Comparison of ENCODE assay signal across 9 cellular contexts in the genomic region with DNA sequence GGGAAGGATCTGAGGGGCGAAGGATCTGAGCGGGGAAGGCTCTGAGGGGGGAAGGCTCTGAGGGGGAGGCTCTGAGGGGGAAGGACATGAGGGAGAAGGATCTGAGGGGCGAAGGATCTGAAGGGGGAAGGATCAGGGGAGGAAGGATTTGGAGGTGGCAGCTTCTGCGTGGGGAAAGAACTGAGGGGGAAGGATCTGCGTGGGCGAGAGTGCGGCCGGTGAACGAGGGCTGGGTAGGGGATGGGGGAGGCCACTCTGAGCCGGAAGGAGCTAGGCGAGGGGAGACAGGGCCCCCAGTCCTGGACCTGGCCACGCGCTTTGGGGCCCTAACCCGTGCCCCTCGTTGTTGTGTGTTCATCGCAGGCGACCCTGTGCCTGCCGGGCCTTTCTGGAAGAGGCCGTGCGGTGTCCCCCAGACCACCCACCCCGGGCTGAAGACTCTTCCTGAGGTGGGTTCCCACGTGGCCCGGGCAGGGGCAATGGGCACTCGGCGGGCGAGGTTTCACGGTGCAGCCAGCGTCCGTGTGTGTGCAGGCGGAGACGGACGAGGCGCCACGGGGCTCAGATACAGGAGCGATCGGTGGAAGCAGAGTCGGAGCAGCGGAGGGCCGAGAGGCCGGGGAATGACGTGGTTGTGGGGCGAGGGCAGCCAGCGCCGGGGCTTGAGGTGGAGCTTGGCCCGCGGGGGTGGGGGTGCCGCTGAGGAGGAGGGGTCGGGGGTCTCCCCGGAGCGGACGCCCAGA. TPM values are rescaled to one million over a fixed set of nuclear protein-coding genes. Genes with fewer than 3 reads are reported as not detected.
DNase-seq lines count a peak whose midpoint lies in the region; ATAC-seq and TF ChIP-seq lines count a peak whose summit lies in the region.
"Had no signal": no experiment of that assay in that cellular context is flagged by ENCODE, and none has a peak within 500 bp of the region (broad histone marks: within the 10 kb centered on the region; RNA-seq: fewer than 3 reads in every experiment).

No MANE protein-coding gene starts in this region.

- CTCF ChIA-PET in activated naive CD4-positive, alpha-beta T cell treated with anti-CD3 and anti-CD28 coated beads for 36 hours (lab: Charles Lee), result interaction anchor here (0.8 kb wide), 1 partner anchor 28 kb away, joined by 4 read pairs; no protein-coding TSS in a partner anchor

- no peaks in the 10 kb centered on the region for H3K9me3 Mint-ChIP-seq in activated naive CD4-positive, alpha-beta T cell treated with anti-CD3 and anti-CD28 coated beads for 36 hours
- peaks cover 9 to 28% (median 20%) of the 10 kb centered on the region in 5 experiments for H3K9me3 Mint-ChIP-seq in brain

- peaks cover 13% of the 10 kb centered on the region for H3K27me3 Mint-ChIP-seq in activated naive CD4-positive, alpha-beta T cell treated with anti-CD3 and anti-CD28 coated beads for 36 hours (ENCODE audit: low read depth)
- H3K27me3 Mint-ChIP-seq in brain, result peaks cover 47% of the 10 kb centered on the region

- TF ChIP-seq EP300 in transverse colon (IDR thresholded peaks at IDR 0.05; ENCODE audit: low read depth), result no peak

- TF ChIP-seq CTCF in brain (conservative IDR thresholded peaks at IDR 0.05), result no peak
- TF ChIP-seq CTCF in transverse colon (IDR thresholded peaks at IDR 0.05), result no peak
- TF ChIP-seq CTCF in thyroid gland (IDR thresholded peaks at IDR 0.05), result no peak

- ATAC-seq in left lobe of liver (peak; percentile 33), GM19324 (IDR thresholded peaks at IDR 0.05; ENCODE audit: low FRiP score, unreplicated experiment) (no peak), HG03159 (IDR thresholded peaks at IDR 0.05; ENCODE audit: unreplicated experiment) (no peak)

- H3K36me3 Mint-ChIP-seq in activated naive CD4-positive, alpha-beta T cell treated with anti-CD3 and anti-CD28 coated beads for 36 hours (ENCODE audit: low read depth), result no peaks in the 10 kb centered on the region
- H3K36me3 Mint-ChIP-seq in brain, result peaks cover 14% of the 10 kb centered on the region

- WGBS in transverse colon (ENCODE audit: low coverage in 1 of 2), 2 donors, result 18 to 52% methylated on average over 8 to 41 of the region's 51 CpGs
- WGBS in thyroid gland, 2 donors, result 23 to 55% methylated on average over 17 to 38 of the region's 51 CpGs

- peaks cover 63% of the 10 kb centered on the region for H3K27me3 ChIP-seq in transverse colon
- peaks cover 28% of the 10 kb centered on the region for H3K27me3 ChIP-seq in thyroid gland

- no peaks in the 10 kb centered on the region for H3K36me3 ChIP-seq in transverse colon
- no peaks in the 10 kb centered on the region for H3K36me3 ChIP-seq in thyroid gland

- peaks cover 14 to 26% (median 24%) of the 10 kb centered on the region in 4 donors for H3K4me1 ChIP-seq in transverse colon
- H3K4me1 ChIP-seq in thyroid gland, result peaks cover 14 to 22% of the 10 kb centered on the region in 2 donors

- no peak overlapping the region for H3K27ac ChIP-seq in transverse colon
- H3K27ac ChIP-seq in thyroid gland, result no peak overlapping the region
- H3K27ac ChIP-seq: KMS-11 had no signal

- DNase-seq in activated naive CD4-positive, alpha-beta T cell treated with anti-CD3 and anti-CD28 coated beads for 36 hours, result no peak
- no peak for DNase-seq in activated naive CD4-positive, alpha-beta T cell treated with anti-CD3 and anti-CD28 coated beads, Interleukin-2, amount 50 U/mL, for 16 hours
- DNase-seq in left lobe of liver (ENCODE audit: low spot score) (no peak), transverse colon (no peak), thyroid gland (no peak)

- peak overlapping the region in 3 of 4 donors; percentile 8 to 36 (median 30) for H3K4me3 ChIP-seq in transverse colon
- peak overlapping the region in 1 of 3 donors; percentile 15 for H3K4me3 ChIP-seq in thyroid gland (replicated peaks in 1 of 3)

- peak overlapping the region; percentile 60 for H3K4me3 Mint-ChIP-seq in activated naive CD4-positive, alpha-beta T cell treated with anti-CD3 and anti-CD28 coated beads for 36 hours
- peak overlapping the region; percentile 76 to 85 (median 78) for H3K4me3 Mint-ChIP-seq in brain

- in situ Hi-C loops in transverse colon (cut with MboI; ENCODE audit: low pct_ligation_motif_present in 1 of 4, low pct_unique_long_range_greater_than_20kb in 1 of 4, low sequenced_read_pairs in 3 of 4), result no loop called here

- TF ChIP-seq POLR2A in transverse colon (IDR thresholded peaks at IDR 0.05) (no peak), thyroid gland (IDR thresholded peaks at IDR 0.05) (no peak)

- intact Hi-C loops in activated naive CD4-positive, alpha-beta T cell treated with anti-CD3 and anti-CD28 coated beads for 36 hours (cut with micrococcal nuclease), result loop anchor here (2.0 kb wide), 1 partner anchor 54 kb away; no protein-coding TSS in a partner anchor
- intact Hi-C loops in transverse colon (cut with DNase I; ENCODE audit: low total_unique reads), result no loop called here
- intact Hi-C loops in thyroid gland (cut with DNase I), result no loop called here

- no peaks in the 10 kb centered on the region for H3K9me3 ChIP-seq in transverse colon
- H3K9me3 ChIP-seq in thyroid gland, result no peaks in the 10 kb centered on the region

- H3K27ac Mint-ChIP-seq in activated naive CD4-positive, alpha-beta T cell treated with anti-CD3 and anti-CD28 coated beads for 36 hours, result no peak overlapping the region
- H3K27ac Mint-ChIP-seq in brain, result no peak overlapping the region

- H3K4me1 Mint-ChIP-seq in activated naive CD4-positive, alpha-beta T cell treated with anti-CD3 and anti-CD28 coated beads for 36 hours (ENCODE audit: low read depth), result peaks cover 7% of the 10 kb centered on the region
- H3K4me1 Mint-ChIP-seq in brain, result peaks cover 5% of the 10 kb centered on the region

RNA-seq across cellular contexts. Expression of a gene that starts 2.0 kb away (rescaled TPM):
- total RNA-seq in activated naive CD4-positive, alpha-beta T cell treated with anti-CD3 and anti-CD28 coated beads for 36 hours, result not detected
- polyA plus RNA-seq in brain (ENCODE audit: insufficient read depth, low read depth, low replicate concordance), result 52.8 TPM
- total RNA-seq in left lobe of liver (0.45 TPM), transverse colon (1 to 10 TPM in 1 of 4 donors, under 1 TPM in 1, not detected in 2; 0.82 to 1.3 TPM), thyroid gland (1 to 10 TPM in 1 of 4 donors, under 1 TPM in 1, not detected in 2; 0.13 to 1.5 TPM)

RNA-seq across cellular contexts. Expression of a gene that starts 12.5 kb away (rescaled TPM):
- total RNA-seq in activated naive CD4-positive, alpha-beta T cell treated with anti-CD3 and anti-CD28 coated beads for 36 hours, result not detected
- polyA plus RNA-seq in brain (ENCODE audit: insufficient read depth, low read depth, low replicate concordance), result not detected
- total RNA-seq in left lobe of liver (275 TPM), transverse colon (100 to 1,000 TPM in 3 of 4 donors, 1 to 10 TPM in 1; 3.8 to 990 (median 495) TPM), thyroid gland (not detected)

RNA-seq across cellular contexts. Expression of a gene that starts 23.2 kb away (rescaled TPM):
- 10 to 100 TPM; 29.9 to 34.9 TPM for total RNA-seq in activated naive CD4-positive, alpha-beta T cell treated with anti-CD3 and anti-CD28 coated beads for 36 hours
- 3.5 TPM for polyA plus RNA-seq in brain (ENCODE audit: insufficient read depth, low read depth, low replicate concordance)
- total RNA-seq in left lobe of liver (177 TPM), transverse colon (10 to 100 TPM in 3 of 4 donors, 1 to 10 TPM in 1; 1.2 to 43.3 (median 28.8) TPM), thyroid gland (10 to 100 TPM in 3 of 4 donors, 1 to 10 TPM in 1; 7.4 to 25.9 (median 18.9) TPM)

RNA-seq across cellular contexts. Expression of a gene that starts 26.0 kb away (rescaled TPM):
- total RNA-seq in activated naive CD4-positive, alpha-beta T cell treated with anti-CD3 and anti-CD28 coated beads for 36 hours, result 10 to 100 TPM; 37.1 to 39.4 TPM
- polyA plus RNA-seq in brain (ENCODE audit: insufficient read depth, low read depth, low replicate concordance), result 39.1 TPM
- 30.2 TPM for total RNA-seq in left lobe of liver
- 100 to 1,000 TPM in 1 of 4 donors, 10 to 100 TPM in 3; 21.8 to 104 (median 27.2) TPM for total RNA-seq in transverse colon
- 10 to 100 TPM; 22.0 to 53.6 (median 26.2) TPM for total RNA-seq in thyroid gland

RNA-seq across cellular contexts. Expression of a gene that starts 26.0 kb away (rescaled TPM):
- 10 to 100 TPM; 47.9 to 56.1 TPM for total RNA-seq in activated naive CD4-positive, alpha-beta T cell treated with anti-CD3 and anti-CD28 coated beads for 36 hours
- polyA plus RNA-seq in brain (ENCODE audit: insufficient read depth, low read depth, low replicate concordance), result 58.0 TPM
- total RNA-seq in left lobe of liver (25.7 TPM), transverse colon (10 to 100 TPM; 37.5 to 68.3 (median 47.6) TPM), thyroid gland (10 to 100 TPM; 56.5 to 73.3 (median 62.9) TPM)

Comparison
In these comparisons a context has a peak if more than half of its experiments do, and no peak if none do; other contexts are left out.
1. RNA of a gene that starts 12.5 kb away (total RNA-seq): 3.8 to 990 TPM in transverse colon and 275 TPM in left lobe of liver (single experiment); not detected in activated naive CD4-positive, alpha-beta T cell treated with anti-CD3 and anti-CD28 coated beads for 36 hours and not detected in thyroid gland; every median in the first group is over 4 times any median in the second.